In genomic region chr5:68547049-68547448, GRCh38 we compare ENCODE assay signal across 29 cellular contexts.
"Had no signal": no experiment of that assay in that cellular context is flagged by ENCODE, and none has a peak within 500 bp of the region (broad histone marks: within the 10 kb centered on the region; RNA-seq: fewer than 3 reads in every experiment).

No MANE protein-coding gene starts in this region.

- H3K27ac Mint-ChIP-seq: naive thymus-derived CD4-positive, alpha-beta T cell; nephron progenitor cell; neural progenitor cell; progenitor cell of endocrine pancreas; stimulated activated naive B cell treated with anti-CD40 and anti-IgM and Interleukin-4, amounts not matched to agents 10 μg/mL and 1 μg/mL and 100 μg/mL, for 72 hours had no signal

- H3K4me1 ChIP-seq: left lung, lower lobe of right lung, neural progenitor cell, stomach, upper lobe of left lung had no signal

- H3K27me3 Mint-ChIP-seq: progenitor cell of endocrine pancreas had no signal

- H3K27ac ChIP-seq: heart right ventricle, left lung, lower lobe of right lung, neural progenitor cell, neutrophil, stomach, testis, thyroid gland, transverse colon, upper lobe of left lung had no signal

- ATAC-seq: heart right ventricle; left cardiac atrium; left lung; lower lobe of right lung; mucosa of descending colon; naive thymus-derived CD4-positive, alpha-beta T cell; right cardiac atrium; sciatic nerve; stimulated activated naive B cell treated with anti-CD40 and anti-IgM and Interleukin-4, amounts not matched to agents 10 μg/mL and 1 μg/mL and 100 μg/mL, for 72 hours; stimulated activated naive CD8-positive, alpha-beta T cell treated with anti-CD3 and anti-CD28 coated beads, Interleukin-15, Interleukin-2, amounts not matched to agents 100 U/mL and 50 U/mL, for 24 hours had no signal

- H3K9me3 ChIP-seq: heart right ventricle, left lung, lower lobe of right lung, mucosa of descending colon, neutrophil, stomach, testis, thyroid gland, transverse colon, upper lobe of left lung had no signal

- H3K4me3 ChIP-seq: heart right ventricle, left lung, lower lobe of right lung, mucosa of descending colon, neural progenitor cell, skin epidermis, stomach, testis, thyroid gland, transverse colon, upper lobe of left lung had no signal

- H3K9me3 Mint-ChIP-seq: nephron progenitor cell; neural progenitor cell; stimulated activated naive B cell treated with anti-CD40 and anti-IgM and Interleukin-4, amounts not matched to agents 10 μg/mL and 1 μg/mL and 100 μg/mL, for 72 hours had no signal

- DNase-seq: heart right ventricle; hippocampal formation; left cardiac atrium; left lung; lower lobe of right lung; mammary epithelial cell; mesendoderm; midbrain; mucosa of descending colon; naive thymus-derived CD4-positive, alpha-beta T cell; nephron progenitor cell; occipital lobe; right cardiac atrium; stimulated activated CD4-positive, alpha-beta T cell treated with anti-CD3 and anti-CD28 coated beads, Interleukin-12 subunit alpha, Interleukin-12 subunit beta, amount 100 ng/mL, for 4 hours; stimulated activated CD4-positive, alpha-beta T cell treated with anti-CD3 and anti-CD28 coated beads, Interleukin-15, amount 100 ng/mL, for 24 hours; stimulated activated CD4-positive, alpha-beta T cell treated with anti-CD3 and anti-CD28 coated beads, Interleukin-2, amount 100 ng/mL, for 24 hours; stimulated activated CD4-positive, alpha-beta T cell treated with anti-CD3 and anti-CD28 coated beads, Interleukin-4, amount 100 ng/mL, for 1 hour; stimulated activated naive B cell treated with anti-CD40 and anti-IgM and Interleukin-4, amounts not matched to agents 10 μg/mL and 1 μg/mL and 100 μg/mL, for 72 hours; stimulated activated naive CD8-positive, alpha-beta T cell treated with anti-CD3 and anti-CD28 coated beads, Interleukin-15, Interleukin-2, amounts not matched to agents 100 U/mL and 50 U/mL, for 24 hours; stomach; testis; thyroid gland; transverse colon; upper lobe of left lung had no signal

- H3K36me3 Mint-ChIP-seq: naive thymus-derived CD4-positive, alpha-beta T cell; neural progenitor cell had no signal

- H3K4me3 Mint-ChIP-seq: naive thymus-derived CD4-positive, alpha-beta T cell; nephron progenitor cell; neural progenitor cell; stimulated activated naive B cell treated with anti-CD40 and anti-IgM and Interleukin-4, amounts not matched to agents 10 μg/mL and 1 μg/mL and 100 μg/mL, for 72 hours had no signal

- H3K27me3 ChIP-seq: heart right ventricle, left lung, neural progenitor cell, neutrophil, stomach, testis, thyroid gland, transverse colon, upper lobe of left lung had no signal

- H3K36me3 ChIP-seq: heart right ventricle, left lung, lower lobe of right lung, neural progenitor cell, neutrophil, stomach, thyroid gland, transverse colon, upper lobe of left lung had no signal

- H3K4me2 ChIP-seq: neural progenitor cell had no signal

- H2AFZ ChIP-seq: neural progenitor cell had no signal
